Comparison of ENCODE assay signal across 8 cellular contexts in genomic region chr1:27418326-27418761, GRCh38. TPM values are rescaled to one million over a fixed set of nuclear protein-coding genes. Genes with fewer than 3 reads are reported as not detected.
DNase-seq lines count a peak whose midpoint lies in the region.

No MANE protein-coding gene starts in this region.

- no peak overlapping the region for H3K14ac ChIP-seq in trophoblast cell (ENCODE audit: low read length)

- no peaks in the 10 kb centered on the region for H3K79me1 ChIP-seq in trophoblast cell (ENCODE audit: low read length)

- no peak overlapping the region for H4K91ac ChIP-seq in trophoblast cell (ENCODE audit: low read depth, low read length)

- no peaks in the 10 kb centered on the region for H3K9me3 Mint-ChIP-seq in activated naive CD4-positive, alpha-beta T cell treated with anti-CD3 and anti-CD28 coated beads for 36 hours

- H2AFZ ChIP-seq in trophoblast cell (ENCODE audit: insufficient read depth, low read length, poor library complexity), result no peak overlapping the region

- WGBS in HUES64, result 37% methylated on average over 8 of the region's 8 CpGs
- 100% methylated on average over 1 of the region's 8 CpGs for WGBS in trophoblast cell (ENCODE audit: extremely low coverage, insufficient coverage, insufficient read length)

- H3K27ac ChIP-seq in HUES64 (ENCODE audit: low read depth, low read length) (peak overlapping the region; percentile 85), trophoblast cell (ENCODE audit: low read depth, low read length) (peak overlapping the region; percentile 85)

- CTCF ChIA-PET in activated naive CD4-positive, alpha-beta T cell treated with anti-CD3 and anti-CD28 coated beads for 36 hours (lab: Charles Lee), result interaction anchor here (0.6 to 1.9 kb wide), 8 partner anchors 27 to 251 kb away, joined by 3 to 4 read pairs (median 3); partner anchors contain the start of gene AHDC1

- no peak overlapping the region; the same call in 1 of the 2 replicates for H3K4me3 ChIP-seq in HUES64 (ENCODE audit: low read length)
- no peak overlapping the region for H3K4me3 ChIP-seq in trophoblast cell (ENCODE audit: low read depth, low read length)

- H3K27me3 ChIP-seq in HUES64 (ENCODE audit: insufficient read depth, low read length) (no peaks in the 10 kb centered on the region), trophoblast cell (ENCODE audit: insufficient read depth, low read length) (no peaks in the 10 kb centered on the region)

- H3K36me3 ChIP-seq in HUES64 (ENCODE audit: insufficient read depth, low read length) (peaks cover 52% of the 10 kb centered on the region), trophoblast cell (ENCODE audit: control insufficient read depth in 1 of 2, insufficient read depth in 2 of 2, low read length in 2 of 2) (peaks cover 5 to 30% of the 10 kb centered on the region in 2 experiments)

- H2BK120ac ChIP-seq in trophoblast cell (ENCODE audit: insufficient read depth, low read length, poor library complexity), result no peak overlapping the region

- H3K79me2 ChIP-seq in trophoblast cell (ENCODE audit: control insufficient read depth, insufficient read depth, low read length, poor library complexity), result no peaks in the 10 kb centered on the region

- no peak overlapping the region for H3K18ac ChIP-seq in trophoblast cell (ENCODE audit: low read length)

- H3K27ac Mint-ChIP-seq in activated naive CD4-positive, alpha-beta T cell treated with anti-CD3 and anti-CD28 coated beads for 36 hours, result peak overlapping the region; percentile 82

- no peak overlapping the region for H2BK12ac ChIP-seq in trophoblast cell (ENCODE audit: low read length)

- no peak overlapping the region for H3K23ac ChIP-seq in trophoblast cell (ENCODE audit: low read length)

- H3K4me2 ChIP-seq in trophoblast cell (ENCODE audit: low read length), result peak overlapping the region; percentile 10

- peaks cover 24% of the 10 kb centered on the region for H3K4me1 ChIP-seq in HUES64 (ENCODE audit: insufficient read depth, low read length)
- H3K4me1 ChIP-seq in trophoblast cell (ENCODE audit: control insufficient read depth in 1 of 2, insufficient read depth in 2 of 2, low read length in 2 of 2), result peaks cover 0 to 2% of the 10 kb centered on the region in 2 experiments

- peak; percentile 80 for DNase-seq in activated naive CD4-positive, alpha-beta T cell treated with anti-CD3 and anti-CD28 coated beads for 36 hours
- DNase-seq in activated naive CD4-positive, alpha-beta T cell treated with anti-CD3 and anti-CD28 coated beads, Interleukin-2, amount 50 U/mL, for 16 hours, result no peak
- DNase-seq in activated T-helper 9 cell treated with anti-CD3 and anti-CD28 coated beads, Interleukin-2, amount 50 U/mL, for 16 hours (ENCODE audit: low read depth), result peak; percentile 50
- peak; percentile 90 for DNase-seq in glomerular visceral epithelial cell (ENCODE audit: extremely low spot score)
- peak in 1 of 2 donors; percentile 16 for DNase-seq in trophoblast cell
- DNase-seq in KG1 (lab: John Stamatoyannopoulos, UW), result no peak
- DNase-seq in cerebellar cortex (ENCODE audit: low spot score), result no peak

- no peak overlapping the region for H2AK5ac ChIP-seq in trophoblast cell (ENCODE audit: low read length)

- peaks cover 32% of the 10 kb centered on the region for H3K36me3 Mint-ChIP-seq in activated naive CD4-positive, alpha-beta T cell treated with anti-CD3 and anti-CD28 coated beads for 36 hours (ENCODE audit: low read depth)

- H2BK5ac ChIP-seq in trophoblast cell (ENCODE audit: low read depth, low read length, poor library complexity), result peak overlapping the region; percentile 60

- H3K9me3 ChIP-seq in HUES64 (ENCODE audit: insufficient read depth, low read depth, low read length) (no peaks in the 10 kb centered on the region), trophoblast cell (ENCODE audit: insufficient read depth, low read depth, low read length) (no peaks in the 10 kb centered on the region)

- peak overlapping the region; percentile 48; the same call in 1 of the 2 replicates for H3K9ac ChIP-seq in HUES64 (ENCODE audit: low read depth, low read length)
- H3K9ac ChIP-seq in trophoblast cell (ENCODE audit: low read length), result no peak overlapping the region

- peaks cover 47% of the 10 kb centered on the region for H3K4me1 Mint-ChIP-seq in activated naive CD4-positive, alpha-beta T cell treated with anti-CD3 and anti-CD28 coated beads for 36 hours (ENCODE audit: low read depth)

- intact Hi-C loops in activated naive CD4-positive, alpha-beta T cell treated with anti-CD3 and anti-CD28 coated beads for 36 hours (cut with micrococcal nuclease), result loop anchor here (1.0 to 5.0 kb wide), 3 partner anchors 27 to 244 kb away; partner anchors contain the start of gene WASF2

- H4K8ac ChIP-seq in trophoblast cell (ENCODE audit: low read depth, low read length), result no peak overlapping the region

- H3K27me3 Mint-ChIP-seq in activated naive CD4-positive, alpha-beta T cell treated with anti-CD3 and anti-CD28 coated beads for 36 hours (ENCODE audit: low read depth), result no peaks in the 10 kb centered on the region

- H4K12ac ChIP-seq in trophoblast cell (ENCODE audit: low read depth, low read length), result no peak overlapping the region

- H3K4me3 Mint-ChIP-seq in activated naive CD4-positive, alpha-beta T cell treated with anti-CD3 and anti-CD28 coated beads for 36 hours, result no peak overlapping the region

- H3K4ac ChIP-seq in trophoblast cell (ENCODE audit: low read depth, low read length), result no peak overlapping the region

RNA-seq across cellular contexts. Expression of gene GPR3, which starts 25.9 kb away (rescaled TPM):
- under 1 TPM; 0.64 to 0.74 TPM for total RNA-seq in activated naive CD4-positive, alpha-beta T cell treated with anti-CD3 and anti-CD28 coated beads for 36 hours
- polyA plus RNA-seq in HUES64 (2013, experiment 1 of 2), result 7.0 TPM
- 9.2 TPM for polyA plus RNA-seq in HUES64 (2013, experiment 2 of 2)
- polyA plus RNA-seq in trophoblast cell (2013), result 0.47 and 0.60 TPM in 2 replicates

RNA-seq across cellular contexts. Expression of gene CD164L2, which starts 35.2 kb away (rescaled TPM):
- not detected for total RNA-seq in activated naive CD4-positive, alpha-beta T cell treated with anti-CD3 and anti-CD28 coated beads for 36 hours
- polyA plus RNA-seq in HUES64 (2013, experiment 1 of 2), result 0.55 TPM
- 0.63 TPM for polyA plus RNA-seq in HUES64 (2013, experiment 2 of 2)
- 0.03 TPM in 1 of 2 replicates, not detected in the other for polyA plus RNA-seq in trophoblast cell (2013)

RNA-seq across cellular contexts. Expression of gene FCN3, which starts 43.7 kb away (rescaled TPM):
- not detected for total RNA-seq in activated naive CD4-positive, alpha-beta T cell treated with anti-CD3 and anti-CD28 coated beads for 36 hours
- polyA plus RNA-seq in HUES64 (2013, experiment 1 of 2), result not detected
- polyA plus RNA-seq in HUES64 (2013, experiment 2 of 2), result not detected
- not detected in 2 replicates for polyA plus RNA-seq in trophoblast cell (2013)

RNA-seq across cellular contexts. Expression of gene MAP3K6, which starts 51.6 kb away (rescaled TPM):
- total RNA-seq in activated naive CD4-positive, alpha-beta T cell treated with anti-CD3 and anti-CD28 coated beads for 36 hours, result 1 to 10 TPM; 5.2 to 5.3 TPM
- 4.5 TPM for polyA plus RNA-seq in HUES64 (2013, experiment 1 of 2)
- polyA plus RNA-seq in HUES64 (2013, experiment 2 of 2), result 9.9 TPM
- 17.1 and 19.6 TPM in 2 replicates for polyA plus RNA-seq in trophoblast cell (2013)

Comparison
In these comparisons a context has a peak if more than half of its experiments do, and no peak if none do; other contexts are left out.
1. DNase-seq: peak in activated naive CD4-positive, alpha-beta T cell treated with anti-CD3 and anti-CD28 coated beads for 36 hours (single experiment), activated T-helper 9 cell treated with anti-CD3 and anti-CD28 coated beads, Interleukin-2, amount 50 U/mL, for 16 hours (single experiment) and glomerular visceral epithelial cell (single experiment); none in activated naive CD4-positive, alpha-beta T cell treated with anti-CD3 and anti-CD28 coated beads, Interleukin-2, amount 50 U/mL, for 16 hours (single experiment), KG1 (single experiment) and cerebellar cortex (single experiment).